In the genomic region with DNA sequence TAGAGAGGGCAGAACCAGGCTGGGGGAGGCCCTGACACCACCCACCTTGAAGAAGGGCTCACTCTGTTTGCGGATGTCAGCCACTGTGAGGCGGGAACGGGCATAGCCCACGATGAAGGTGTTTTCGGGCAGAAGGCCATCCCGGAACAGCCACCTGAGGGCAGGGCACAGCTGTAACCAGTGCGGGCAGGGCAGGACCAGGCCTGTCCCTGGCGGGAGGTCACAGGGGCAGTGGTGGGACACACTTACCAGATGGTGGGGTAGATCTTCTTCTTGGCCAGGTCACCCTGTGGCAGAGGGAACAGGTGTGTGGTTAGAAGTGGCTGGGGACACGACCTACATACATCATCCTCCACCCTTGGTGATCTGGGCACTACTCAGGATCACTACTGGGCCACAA, we compare ENCODE assay signal across 24 cellular contexts. TPM values are rescaled to one million over a fixed set of nuclear protein-coding genes. Genes with fewer than 3 reads are reported as not detected.
DNase-seq lines count a peak whose midpoint lies in the region; ATAC-seq and TF ChIP-seq lines count a peak whose summit lies in the region.
"Had no signal": no experiment of that assay in that cellular context is flagged by ENCODE, and none has a peak within 500 bp of the region (broad histone marks: within the 10 kb centered on the region; RNA-seq: fewer than 3 reads in every experiment).

No MANE protein-coding gene starts in this region.

- CTCF ChIA-PET in Panc1 (lab: Charles Lee) = no interaction called here

- DNase-seq in activated naive CD8-positive, alpha-beta T cell treated with anti-CD3 and anti-CD28 coated beads, Interleukin-2, amount 10 ng/mL, durations not matched to agents 7 days and 5 days = no peak
- no peak for DNase-seq in activated naive CD8-positive, alpha-beta T cell treated with anti-CD3 and anti-CD28 coated beads, Interleukin-2, amount 50 U/mL, for 24 hours
- DNase-seq in Panc1 (ENCODE audit: low read depth, low spot score) (no peak), mesenchymal stem cell (no peak), NCI-H82 (lab: John Stamatoyannopoulos, UW) (no peak), left ventricle myocardium superior (no peak), KBM-7 (no peak)
- DNase-seq: ACHN; AML-193; BE2C; CD4-positive, alpha-beta T cell; DMS 273 treated with DMSO at 0.1 percent for 48 hours; DMS79; EL; GDM1; GOT3; H7; HCEC 1CT had no signal

- H4K8ac ChIP-seq in mesenchymal stem cell (ENCODE audit: low read length) = peak overlapping the region; percentile 28

- H3K4me3 Mint-ChIP-seq in activated naive CD8-positive, alpha-beta T cell treated with anti-CD3 and anti-CD28 coated beads, Interleukin-2, amount 10 ng/mL, durations not matched to agents 7 days and 5 days = no peak overlapping the region
- H3K4me3 Mint-ChIP-seq in activated naive CD8-positive, alpha-beta T cell treated with anti-CD3 and anti-CD28 coated beads, Interleukin-2, amount 50 U/mL, for 24 hours = no peak overlapping the region
- no peak overlapping the region for H3K4me3 Mint-ChIP-seq in stimulated activated memory B cell treated with anti-CD40 and anti-IgM and Interleukin-4, amounts not matched to agents 10 μg/mL and 1 μg/mL and 100 μg/mL, for 72 hours
- H3K4me3 Mint-ChIP-seq: CD14-positive monocyte; CD4-positive, alpha-beta T cell; CD8-positive, alpha-beta memory T cell had no signal

- H3K36me3 Mint-ChIP-seq in activated naive CD8-positive, alpha-beta T cell treated with anti-CD3 and anti-CD28 coated beads, Interleukin-2, amount 10 ng/mL, durations not matched to agents 7 days and 5 days = peaks cover 2% of the 10 kb centered on the region
- peaks cover 9% of the 10 kb centered on the region for H3K36me3 Mint-ChIP-seq in activated naive CD8-positive, alpha-beta T cell treated with anti-CD3 and anti-CD28 coated beads, Interleukin-2, amount 50 U/mL, for 24 hours (ENCODE audit: low read depth)
- H3K36me3 Mint-ChIP-seq in stimulated activated memory B cell treated with anti-CD40 and anti-IgM and Interleukin-4, amounts not matched to agents 10 μg/mL and 1 μg/mL and 100 μg/mL, for 72 hours = peaks cover 25% of the 10 kb centered on the region

- POLR2A ChIA-PET in activated naive CD8-positive, alpha-beta T cell treated with anti-CD3 and anti-CD28 coated beads, Interleukin-2, amount 10 ng/mL, durations not matched to agents 7 days and 5 days (lab: Charles Lee) = no interaction called here
- POLR2A ChIA-PET in Panc1 (lab: Charles Lee) = no interaction called here

- H3K4me1 ChIP-seq in Panc1 (ENCODE audit: control insufficient read depth, insufficient read depth, low read length) (peaks cover 18% of the 10 kb centered on the region), mesenchymal stem cell (ENCODE audit: control insufficient read depth, insufficient read depth, low read depth, low read length) (peaks cover 21% of the 10 kb centered on the region)

- BruUV-seq in Panc1 (replicated peaks; lab: Mats Ljungman, UMichigan) = no TSS peak

- H3K9me3 Mint-ChIP-seq in activated naive CD8-positive, alpha-beta T cell treated with anti-CD3 and anti-CD28 coated beads, Interleukin-2, amount 10 ng/mL, durations not matched to agents 7 days and 5 days = no peaks in the 10 kb centered on the region
- H3K9me3 Mint-ChIP-seq in activated naive CD8-positive, alpha-beta T cell treated with anti-CD3 and anti-CD28 coated beads, Interleukin-2, amount 50 U/mL, for 24 hours = no peaks in the 10 kb centered on the region
- H3K9me3 Mint-ChIP-seq in stimulated activated memory B cell treated with anti-CD40 and anti-IgM and Interleukin-4, amounts not matched to agents 10 μg/mL and 1 μg/mL and 100 μg/mL, for 72 hours = no peaks in the 10 kb centered on the region
- H3K9me3 Mint-ChIP-seq: CD4-positive, alpha-beta T cell; CD8-positive, alpha-beta memory T cell had no signal

- H3K4me1 Mint-ChIP-seq in activated naive CD8-positive, alpha-beta T cell treated with anti-CD3 and anti-CD28 coated beads, Interleukin-2, amount 10 ng/mL, durations not matched to agents 7 days and 5 days = peaks cover 8% of the 10 kb centered on the region
- peaks cover 17% of the 10 kb centered on the region for H3K4me1 Mint-ChIP-seq in activated naive CD8-positive, alpha-beta T cell treated with anti-CD3 and anti-CD28 coated beads, Interleukin-2, amount 50 U/mL, for 24 hours
- H3K4me1 Mint-ChIP-seq in stimulated activated memory B cell treated with anti-CD40 and anti-IgM and Interleukin-4, amounts not matched to agents 10 μg/mL and 1 μg/mL and 100 μg/mL, for 72 hours = peaks cover 17% of the 10 kb centered on the region

- H3K4me3 ChIP-seq in Panc1 (ENCODE audit: low read depth in 2 of 2, low read length in 2 of 2) (no peak overlapping the region), mesenchymal stem cell (ENCODE audit: insufficient read depth in 1 of 2, low read depth in 1 of 2, low read length in 2 of 2) (no peak overlapping the region)
- H3K4me3 ChIP-seq: BLaER1 treated with 17β-estradiol and CSF1 and Interleukin-3, amounts not matched to agents 10 nM and 100 nM; GM12878 had no signal

- no peak overlapping the region for H2BK120ac ChIP-seq in mesenchymal stem cell (ENCODE audit: low read depth, low read length)

- H3K36me3 ChIP-seq in Panc1 (ENCODE audit: control insufficient read depth, insufficient read depth, low read length) = peaks cover 10% of the 10 kb centered on the region
- peaks cover 51% of the 10 kb centered on the region in 2 experiments for H3K36me3 ChIP-seq in mesenchymal stem cell (ENCODE audit: control insufficient read depth in 1 of 2, insufficient read depth in 2 of 2, low read depth in 1 of 2, low read length in 2 of 2)

- H3K9me3 ChIP-seq in Panc1 (ENCODE audit: control insufficient read depth, insufficient read depth, low read depth, low read length) (no peaks in the 10 kb centered on the region), mesenchymal stem cell (ENCODE audit: control insufficient read depth, low read length) (no peaks in the 10 kb centered on the region)
- H3K9me3 ChIP-seq: BE2C; BLaER1 treated with 17β-estradiol and CSF1 and Interleukin-3, amounts not matched to agents 10 nM and 100 nM had no signal

- no peak overlapping the region for H3K9ac ChIP-seq in mesenchymal stem cell (ENCODE audit: low read length)

- in situ Hi-C loops in Panc1 (cut with HindIII; ENCODE audit: low pct_unique_long_range_greater_than_20kb, low sequenced_read_pairs) = no loop called here
- in situ Hi-C loops in KBM-7 (cut with MboI; ENCODE audit: low pct_unique_long_range_greater_than_20kb, low sequenced_read_pairs) = no loop called here

- H3K23ac ChIP-seq in mesenchymal stem cell (ENCODE audit: low read length in 2 of 2) = no peak overlapping the region

- no peak overlapping the region for H2BK12ac ChIP-seq in mesenchymal stem cell (ENCODE audit: low read length in 2 of 2)

- TF ChIP-seq CTCF in Panc1 (IDR thresholded peaks at IDR 0.05) = no peak

- H3K4ac ChIP-seq in mesenchymal stem cell (ENCODE audit: low read depth in 1 of 2, low read length in 2 of 2) = no peak overlapping the region

- 0 out of 2 replicates have a peak overlapping the region, but pooled peaks have one; percentile 34 for H3K27ac ChIP-seq in Panc1 (ENCODE audit: low read length)
- no peak overlapping the region for H3K27ac ChIP-seq in mesenchymal stem cell (ENCODE audit: low read length, poor library complexity, severe bottlenecking)
- H3K27ac ChIP-seq: 22Rv1 had no signal

- no peak overlapping the region for H2BK15ac ChIP-seq in mesenchymal stem cell (ENCODE audit: low read depth, poor library complexity, severe bottlenecking)

- intact Hi-C loops in Panc1 (cut with micrococcal nuclease; ENCODE audit: unreplicated experiment) = no loop called here
- intact Hi-C loops in left ventricle myocardium superior (cut with micrococcal nuclease) = no loop called here

- H2AFZ ChIP-seq in mesenchymal stem cell (ENCODE audit: low read depth, low read length) = no peak overlapping the region

- ATAC-seq in activated naive CD8-positive, alpha-beta T cell treated with anti-CD3 and anti-CD28 coated beads, Interleukin-2, amount 10 ng/mL, durations not matched to agents 7 days and 5 days (ENCODE audit: low read depth) = no peak
- ATAC-seq in activated naive CD8-positive, alpha-beta T cell treated with anti-CD3 and anti-CD28 coated beads, Interleukin-2, amount 50 U/mL, for 24 hours = no peak
- ATAC-seq in Panc1 (no peak), left ventricle myocardium superior (no peak)
- ATAC-seq in stimulated activated memory B cell treated with anti-CD40 and anti-IgM and Interleukin-4, amounts not matched to agents 10 μg/mL and 1 μg/mL and 100 μg/mL, for 72 hours = no peak

- no peak overlapping the region for H3K18ac ChIP-seq in mesenchymal stem cell (ENCODE audit: low read depth in 1 of 2, low read length in 2 of 2)

- no peaks in the 10 kb centered on the region for H3K27me3 Mint-ChIP-seq in activated naive CD8-positive, alpha-beta T cell treated with anti-CD3 and anti-CD28 coated beads, Interleukin-2, amount 10 ng/mL, durations not matched to agents 7 days and 5 days
- H3K27me3 Mint-ChIP-seq in activated naive CD8-positive, alpha-beta T cell treated with anti-CD3 and anti-CD28 coated beads, Interleukin-2, amount 50 U/mL, for 24 hours = no peaks in the 10 kb centered on the region
- H3K27me3 Mint-ChIP-seq in stimulated activated memory B cell treated with anti-CD40 and anti-IgM and Interleukin-4, amounts not matched to agents 10 μg/mL and 1 μg/mL and 100 μg/mL, for 72 hours = no peaks in the 10 kb centered on the region
- H3K27me3 Mint-ChIP-seq: CD4-positive, alpha-beta T cell; CD8-positive, alpha-beta memory T cell had no signal

- H2AK5ac ChIP-seq in mesenchymal stem cell (ENCODE audit: low read length, severe bottlenecking) = no peak overlapping the region

- peaks cover 4% of the 10 kb centered on the region for H3K79me1 ChIP-seq in mesenchymal stem cell (replicated peaks; ENCODE audit: low read length, poor library complexity, severe bottlenecking)

- no peak overlapping the region for H3K4me2 ChIP-seq in mesenchymal stem cell (ENCODE audit: low read length, poor library complexity, severe bottlenecking)

- H3K27me3 ChIP-seq in Panc1 (ENCODE audit: control insufficient read depth, insufficient read depth, low read length) (no peaks in the 10 kb centered on the region), mesenchymal stem cell (ENCODE audit: control insufficient read depth in 1 of 2, insufficient read depth in 1 of 2, low read length in 2 of 2) (peaks cover 0 to 14% of the 10 kb centered on the region in 2 experiments)
- H3K27me3 ChIP-seq: BE2C had no signal

- H2BK5ac ChIP-seq in mesenchymal stem cell (ENCODE audit: low read depth, low read length, poor library complexity, severe bottlenecking) = no peak overlapping the region

- H4K91ac ChIP-seq in mesenchymal stem cell (ENCODE audit: low read length) = peak overlapping the region; percentile 7

- H3K14ac ChIP-seq in mesenchymal stem cell (ENCODE audit: low read length in 2 of 2) = no peak overlapping the region

- peak overlapping the region; percentile 16 for H3K27ac Mint-ChIP-seq in activated naive CD8-positive, alpha-beta T cell treated with anti-CD3 and anti-CD28 coated beads, Interleukin-2, amount 10 ng/mL, durations not matched to agents 7 days and 5 days
- H3K27ac Mint-ChIP-seq in activated naive CD8-positive, alpha-beta T cell treated with anti-CD3 and anti-CD28 coated beads, Interleukin-2, amount 50 U/mL, for 24 hours = no peak overlapping the region
- peak overlapping the region; percentile 83 for H3K27ac Mint-ChIP-seq in stimulated activated memory B cell treated with anti-CD40 and anti-IgM and Interleukin-4, amounts not matched to agents 10 μg/mL and 1 μg/mL and 100 μg/mL, for 72 hours
- H3K27ac Mint-ChIP-seq: CD4-positive, alpha-beta T cell had no signal

- 97% methylated on average over 8 of the region's 9 CpGs for WGBS in mesenchymal stem cell

RNA-seq across cellular contexts. Expression of a gene that starts 10.8 kb away (rescaled TPM):
- 100 to 1,000 TPM in 1 of 2 experiments, 10 to 100 TPM in 1; 89.2 to 102 TPM for total RNA-seq in activated naive CD8-positive, alpha-beta T cell treated with anti-CD3 and anti-CD28 coated beads, Interleukin-2, amount 10 ng/mL, durations not matched to agents 7 days and 5 days
- 615 TPM for total RNA-seq in Panc1 (2021; ENCODE audit: unreplicated experiment)
- 973 TPM for polyA plus RNA-seq in Panc1 (2012; ENCODE audit: insufficient read length)
- 165 TPM for polyA plus RNA-seq in mesenchymal stem cell (2013, experiment 1 of 2)
- polyA plus RNA-seq in mesenchymal stem cell (2013, experiment 2 of 2) = 165 TPM
- total RNA-seq in left ventricle myocardium superior = 10.4 TPM

RNA-seq across cellular contexts. Expression of a gene that starts 11.5 kb away (rescaled TPM):
- 10 to 100 TPM; 56.1 to 61.7 TPM for total RNA-seq in activated naive CD8-positive, alpha-beta T cell treated with anti-CD3 and anti-CD28 coated beads, Interleukin-2, amount 10 ng/mL, durations not matched to agents 7 days and 5 days
- 76.3 TPM for total RNA-seq in Panc1 (2021; ENCODE audit: unreplicated experiment)
- polyA plus RNA-seq in Panc1 (2012; ENCODE audit: insufficient read length) = 104 TPM
- polyA plus RNA-seq in mesenchymal stem cell (2013, experiment 1 of 2) = 23.0 TPM
- 21.9 TPM for polyA plus RNA-seq in mesenchymal stem cell (2013, experiment 2 of 2)
- total RNA-seq in left ventricle myocardium superior = 15.5 TPM

RNA-seq across cellular contexts. Expression of a gene that starts 19.9 kb away (rescaled TPM):
- 10 to 100 TPM; 42.3 to 45.4 TPM for total RNA-seq in activated naive CD8-positive, alpha-beta T cell treated with anti-CD3 and anti-CD28 coated beads, Interleukin-2, amount 10 ng/mL, durations not matched to agents 7 days and 5 days
- total RNA-seq in Panc1 (2021; ENCODE audit: unreplicated experiment) = 88.8 TPM
- polyA plus RNA-seq in Panc1 (2012; ENCODE audit: insufficient read length) = 137 TPM
- 27.0 TPM for polyA plus RNA-seq in mesenchymal stem cell (2013, experiment 1 of 2)
- polyA plus RNA-seq in mesenchymal stem cell (2013, experiment 2 of 2) = 24.3 TPM
- 62.5 TPM for total RNA-seq in left ventricle myocardium superior

RNA-seq across cellular contexts. Expression of a gene that starts 45.5 kb away (rescaled TPM):
- total RNA-seq in activated naive CD8-positive, alpha-beta T cell treated with anti-CD3 and anti-CD28 coated beads, Interleukin-2, amount 10 ng/mL, durations not matched to agents 7 days and 5 days = 10 to 100 TPM; 25.3 to 27.3 TPM
- total RNA-seq in Panc1 (2021; ENCODE audit: unreplicated experiment) (64.1 TPM), left ventricle myocardium superior (12.2 TPM)
- polyA plus RNA-seq in Panc1 (2012; ENCODE audit: insufficient read length) = 92.1 TPM
- polyA plus RNA-seq in mesenchymal stem cell (2013, experiment 1 of 2) = 27.5 TPM
- 27.3 TPM for polyA plus RNA-seq in mesenchymal stem cell (2013, experiment 2 of 2)

RNA-seq across cellular contexts. Expression of a gene that starts 49.0 kb away (rescaled TPM):
- total RNA-seq in activated naive CD8-positive, alpha-beta T cell treated with anti-CD3 and anti-CD28 coated beads, Interleukin-2, amount 10 ng/mL, durations not matched to agents 7 days and 5 days = not detected
- total RNA-seq in Panc1 (2021; ENCODE audit: unreplicated experiment) (not detected), left ventricle myocardium superior (not detected)
- polyA plus RNA-seq in Panc1 (2012; ENCODE audit: insufficient read length) = not detected
- not detected for polyA plus RNA-seq in mesenchymal stem cell (2013, experiment 1 of 2)
- polyA plus RNA-seq in mesenchymal stem cell (2013, experiment 2 of 2) = not detected
- total RNA-seq: CD4-positive, alpha-beta T cell; CD8-positive, alpha-beta memory T cell; GM12878; H7 had no signal
- polyA plus RNA-seq: CD14-positive monocyte; CD8-positive, alpha-beta memory T cell; GM12878 had no signal
